In the genomic region with DNA sequence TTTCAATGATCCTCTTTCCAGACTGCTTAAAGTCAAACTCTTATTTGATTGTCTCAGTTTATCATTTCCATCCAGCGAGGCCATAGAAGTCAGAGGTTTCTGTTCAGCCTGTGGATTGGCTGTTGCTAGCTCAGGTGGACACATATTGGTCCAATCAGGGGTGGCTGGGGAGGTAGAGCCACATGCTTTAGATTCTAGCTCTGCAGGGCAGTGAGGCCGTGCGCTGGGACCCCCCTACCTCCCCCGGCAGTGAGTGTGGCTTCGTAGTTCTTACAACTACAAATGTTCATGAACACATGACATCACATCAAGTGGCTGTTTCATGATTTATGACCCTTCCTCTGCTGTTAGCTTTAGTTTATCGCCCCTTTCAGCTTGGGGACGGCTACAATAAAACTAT, we compare ENCODE assay signal across 27 cellular contexts. TPM values are rescaled to one million over a fixed set of nuclear protein-coding genes. Genes with fewer than 3 reads are reported as not detected.
"Had no signal": no experiment of that assay in that cellular context is flagged by ENCODE, and none has a peak within 500 bp of the region (broad histone marks: within the 10 kb centered on the region; RNA-seq: fewer than 3 reads in every experiment).

No MANE protein-coding gene starts in this region.

- H3K4me1 ChIP-seq: psoas muscle, tibial nerve had no signal

- H2AFZ ChIP-seq: hepatocyte had no signal

- ATAC-seq: naive thymus-derived CD8-positive, alpha-beta T cell; psoas muscle; right cardiac atrium; stimulated activated effector memory CD8-positive, alpha-beta T cell treated with anti-CD3 and anti-CD28 coated beads, Interleukin-12 subunit alpha, Interleukin-12 subunit beta, amount 100 ng/mL, for 72 hours; stimulated activated naive CD8-positive, alpha-beta T cell treated with anti-CD3 and anti-CD28 coated beads, Interleukin-15, amount 100 ng/mL, for 72 hours; T-helper 17 cell had no signal

- H3K9me3 Mint-ChIP-seq: activated CD4-positive, alpha-beta memory T cell treated with anti-CD3 and anti-CD28 coated beads for 36 hours; activated naive CD4-positive, alpha-beta T cell treated with anti-CD3 and anti-CD28 coated beads for 36 hours; activated naive CD8-positive, alpha-beta T cell treated with anti-CD3 and anti-CD28 coated beads, Interleukin-2, amount 10 ng/mL, durations not matched to agents 7 days and 5 days; dendritic cell treated with granulocyte-macrophage colony-stimulating factor and Interleukin-4, amounts not matched to agents 40 ng/mL and 50 ng/mL, for 4 days; immature natural killer cell; naive thymus-derived CD8-positive, alpha-beta T cell; stimulated activated effector memory CD8-positive, alpha-beta T cell treated with anti-CD3 and anti-CD28 coated beads, Interleukin-12 subunit alpha, Interleukin-12 subunit beta, amount 100 ng/mL, for 72 hours; stimulated activated naive CD8-positive, alpha-beta T cell treated with anti-CD3 and anti-CD28 coated beads, Interleukin-15, amount 100 ng/mL, for 72 hours had no signal

- DNase-seq: activated CD4-positive, alpha-beta memory T cell treated with anti-CD3 and anti-CD28 coated beads for 36 hours; activated CD4-positive, alpha-beta T cell treated with anti-CD3 and anti-CD28 coated beads for 48 hours; activated effector memory CD4-positive, alpha-beta T cell treated with Interleukin-2 at 50 U/mL for 16 hours; activated naive CD4-positive, alpha-beta T cell treated with anti-CD3 and anti-CD28 coated beads for 36 hours; activated naive CD8-positive, alpha-beta T cell treated with anti-CD3 and anti-CD28 coated beads, Interleukin-2, amount 10 ng/mL, durations not matched to agents 7 days and 5 days; activated T-cell treated with anti-CD3 and anti-CD28 coated beads, Interleukin-2, amount 50 U/mL, for 48 hours; amygdala; effector CD4-positive, alpha-beta T cell; erythroblast; foreskin fibroblast; immature natural killer cell; kidney glomerular epithelial cell; left ventricle myocardium inferior; naive thymus-derived CD8-positive, alpha-beta T cell; ovary; psoas muscle; right cardiac atrium; stimulated activated CD4-positive, alpha-beta T cell treated with anti-CD3 and anti-CD28 coated beads, Interleukin-2, amount 100 ng/mL, for 24 hours; stimulated activated naive CD8-positive, alpha-beta T cell treated with anti-CD3 and anti-CD28 coated beads, Interleukin-15, amount 100 ng/mL, for 72 hours; T-helper 17 cell had no signal

- H3K4me2 ChIP-seq: hepatocyte had no signal

- H3K27me3 ChIP-seq: cardiac muscle cell, hepatocyte, ovary, tibial nerve had no signal

- H3K4me1 Mint-ChIP-seq: stimulated activated effector memory CD8-positive, alpha-beta T cell treated with anti-CD3 and anti-CD28 coated beads, Interleukin-12 subunit alpha, Interleukin-12 subunit beta, amount 100 ng/mL, for 72 hours had no signal

- H3K27me3 Mint-ChIP-seq: activated CD4-positive, alpha-beta memory T cell treated with anti-CD3 and anti-CD28 coated beads for 36 hours; naive thymus-derived CD8-positive, alpha-beta T cell; stimulated activated naive CD8-positive, alpha-beta T cell treated with anti-CD3 and anti-CD28 coated beads, Interleukin-15, amount 100 ng/mL, for 72 hours had no signal

- H3K27ac ChIP-seq: cardiac muscle cell, hepatocyte, left ventricle myocardium inferior, neutrophil, ovary, psoas muscle, skin epidermis, tibial nerve had no signal

- H3K79me2 ChIP-seq: hepatocyte had no signal

- H3K4me3 Mint-ChIP-seq: activated CD4-positive, alpha-beta memory T cell treated with anti-CD3 and anti-CD28 coated beads for 36 hours; activated naive CD4-positive, alpha-beta T cell treated with anti-CD3 and anti-CD28 coated beads for 36 hours; activated naive CD8-positive, alpha-beta T cell treated with anti-CD3 and anti-CD28 coated beads, Interleukin-2, amount 10 ng/mL, durations not matched to agents 7 days and 5 days; dendritic cell treated with granulocyte-macrophage colony-stimulating factor and Interleukin-4, amounts not matched to agents 40 ng/mL and 50 ng/mL, for 4 days; immature natural killer cell; naive thymus-derived CD8-positive, alpha-beta T cell; stimulated activated effector memory CD8-positive, alpha-beta T cell treated with anti-CD3 and anti-CD28 coated beads, Interleukin-12 subunit alpha, Interleukin-12 subunit beta, amount 100 ng/mL, for 72 hours; stimulated activated naive CD8-positive, alpha-beta T cell treated with anti-CD3 and anti-CD28 coated beads, Interleukin-15, amount 100 ng/mL, for 72 hours; T-helper 17 cell had no signal

- H3K27ac Mint-ChIP-seq: activated CD4-positive, alpha-beta memory T cell treated with anti-CD3 and anti-CD28 coated beads for 36 hours; activated naive CD4-positive, alpha-beta T cell treated with anti-CD3 and anti-CD28 coated beads for 36 hours; activated naive CD8-positive, alpha-beta T cell treated with anti-CD3 and anti-CD28 coated beads, Interleukin-2, amount 10 ng/mL, durations not matched to agents 7 days and 5 days; dendritic cell treated with granulocyte-macrophage colony-stimulating factor and Interleukin-4, amounts not matched to agents 40 ng/mL and 50 ng/mL, for 4 days; stimulated activated effector memory CD8-positive, alpha-beta T cell treated with anti-CD3 and anti-CD28 coated beads, Interleukin-12 subunit alpha, Interleukin-12 subunit beta, amount 100 ng/mL, for 72 hours; stimulated activated naive CD8-positive, alpha-beta T cell treated with anti-CD3 and anti-CD28 coated beads, Interleukin-15, amount 100 ng/mL, for 72 hours; T-helper 17 cell had no signal

- H3K36me3 Mint-ChIP-seq: activated CD4-positive, alpha-beta memory T cell treated with anti-CD3 and anti-CD28 coated beads for 36 hours; activated naive CD8-positive, alpha-beta T cell treated with anti-CD3 and anti-CD28 coated beads, Interleukin-2, amount 10 ng/mL, durations not matched to agents 7 days and 5 days; immature natural killer cell; naive thymus-derived CD8-positive, alpha-beta T cell; stimulated activated effector memory CD8-positive, alpha-beta T cell treated with anti-CD3 and anti-CD28 coated beads, Interleukin-12 subunit alpha, Interleukin-12 subunit beta, amount 100 ng/mL, for 72 hours had no signal

- H3K9me3 ChIP-seq: left ventricle myocardium inferior, neutrophil, ovary, psoas muscle, tibial nerve had no signal

- H3K4me3 ChIP-seq: cardiac muscle cell, hepatocyte, left ventricle myocardium inferior, ovary, psoas muscle, skin epidermis, tibial nerve had no signal

- H3K36me3 ChIP-seq: cardiac muscle cell, left ventricle myocardium inferior, neutrophil, ovary had no signal

RNA-seq across cellular contexts. Expression of a gene that starts 18.0 kb away (rescaled TPM):
- total RNA-seq: activated naive CD8-positive, alpha-beta T cell treated with anti-CD3 and anti-CD28 coated beads, Interleukin-2, amount 10 ng/mL, durations not matched to agents 7 days and 5 days; cardiac muscle cell; naive thymus-derived CD8-positive, alpha-beta T cell; T-helper 17 cell had no signal
- polyA plus RNA-seq: immature natural killer cell; naive thymus-derived CD8-positive, alpha-beta T cell had no signal
